Comparison of ENCODE assay signal across 9 cellular contexts in genomic region chr5:172455087-172455381, GRCh38. TPM values are rescaled to one million over a fixed set of nuclear protein-coding genes. Genes with fewer than 3 reads are reported as not detected.
A peak's percentile ranks its signal among the peaks of the same experiment; 100 is the strongest.
DNase-seq lines count a peak whose midpoint lies in the region; ATAC-seq and TF ChIP-seq lines count a peak whose summit lies in the region.
"Had no signal": no experiment of that assay in that cellular context is flagged by ENCODE, and none has a peak within 500 bp of the region (broad histone marks: within the 10 kb centered on the region; RNA-seq: fewer than 3 reads in every experiment).

No MANE protein-coding gene starts in this region.

- no peaks in the 10 kb centered on the region for H3K9me3 ChIP-seq in gastrocnemius medialis

- H3K36me3 Mint-ChIP-seq in GM23338 (ENCODE audit: low read depth) (peaks cover 6% of the 10 kb centered on the region; the same call in 2 of the 3 replicates), glutamatergic neuron (ENCODE audit: unreplicated experiment) (no peaks in the 10 kb centered on the region)

- peak overlapping the region; percentile 88 for H3K27ac Mint-ChIP-seq in GM23338
- peak overlapping the region; percentile 86 for H3K27ac Mint-ChIP-seq in glutamatergic neuron (ENCODE audit: unreplicated experiment)

- no peak for TF ChIP-seq POLR2A in gastrocnemius medialis (IDR thresholded peaks at IDR 0.05)

- H3K9me3 Mint-ChIP-seq in GM23338, result no peaks in the 10 kb centered on the region
- H3K9me3 Mint-ChIP-seq in glutamatergic neuron (ENCODE audit: unreplicated experiment), result peaks cover 17% of the 10 kb centered on the region

- H3K27me3 ChIP-seq in GM23338 (ENCODE audit: insufficient read depth), result no peaks in the 10 kb centered on the region
- H3K27me3 ChIP-seq in gastrocnemius medialis, result no peaks in the 10 kb centered on the region

- H3K4me1 Mint-ChIP-seq in GM23338, result peaks cover 44% of the 10 kb centered on the region
- peaks cover 49% of the 10 kb centered on the region for H3K4me1 Mint-ChIP-seq in glutamatergic neuron (ENCODE audit: low read depth, unreplicated experiment)

- ATAC-seq in GM23338 (no peak), gastrocnemius medialis (no peak), GM21723 (IDR thresholded peaks at IDR 0.05; ENCODE audit: unreplicated experiment) (no peak)

- peaks cover 10% of the 10 kb centered on the region; the same call in 1 of the 2 replicates for H3F3A ChIP-seq in GM23338 (replicated peaks; ENCODE audit: low read depth)

- H4K20me1 ChIP-seq in GM23338 (replicated peaks; ENCODE audit: insufficient read depth), result peaks cover 20% of the 10 kb centered on the region

- H3K4me2 ChIP-seq in GM23338, result peak overlapping the region; percentile 84

- intact Hi-C loops in gastrocnemius medialis (cut with DNase I; ENCODE audit: low total_unique reads), result loop anchor here (10.0 kb wide), 1 partner anchor 140 kb away; no protein-coding TSS in a partner anchor

- H2AFZ ChIP-seq in GM23338, result peak overlapping the region; percentile 98

- H3K79me2 ChIP-seq in GM23338 (replicated peaks; ENCODE audit: insufficient read depth), result peaks cover 31% of the 10 kb centered on the region

- H3K36me3 ChIP-seq in GM23338 (ENCODE audit: insufficient read depth) (0 out of 2 replicates have a peak, but pooled peaks cover 7% of the 10 kb centered on the region), gastrocnemius medialis (no peaks in the 10 kb centered on the region)

- peak overlapping the region; percentile 62 for H3K4me3 ChIP-seq in GM23338
- H3K4me3 ChIP-seq in WI38 (ENCODE audit: low read depth, low read length), result peak overlapping the region; percentile 59
- H3K4me3 ChIP-seq in gastrocnemius medialis, result peak overlapping the region; percentile 60 to 77 (median 68)

- peaks cover 26% of the 10 kb centered on the region for H3K27me3 Mint-ChIP-seq in GM23338 (ENCODE audit: insufficient read depth, low read depth, poor library complexity)
- peaks cover 19% of the 10 kb centered on the region for H3K27me3 Mint-ChIP-seq in glutamatergic neuron (ENCODE audit: unreplicated experiment)

- H3K27ac ChIP-seq in GM23338 (ENCODE audit: low read depth), result no peak overlapping the region
- H3K27ac ChIP-seq in gastrocnemius medialis, result no peak overlapping the region
- H3K27ac ChIP-seq: HL-60 had no signal

- H3K4me3 Mint-ChIP-seq in GM23338, result peak overlapping the region; percentile 74
- peak overlapping the region; percentile 91 for H3K4me3 Mint-ChIP-seq in glutamatergic neuron (ENCODE audit: unreplicated experiment)

- in situ Hi-C loops in gastrocnemius medialis (cut with MboI; ENCODE audit: low sequenced_read_pairs in 4 of 4), result loop anchor here in 2 of 4 donors (25.0 kb wide), 1 partner anchor 482 kb away; no protein-coding TSS in a partner anchor

- DNase-seq in GM23338 (ENCODE audit: low spot score), result peak; percentile 47
- DNase-seq in glutamatergic neuron, result no peak
- no peak for DNase-seq in gastrocnemius medialis
- no peak for DNase-seq in SIG-M5 treated with dmso at 0.1 percent for 504 hours (lab: John Stamatoyannopoulos, UW; ENCODE audit: unreplicated experiment)
- DNase-seq in activated effector memory CD4-positive, alpha-beta T cell treated with Interleukin-2 at 50 U/mL for 16 hours, result no peak
- DNase-seq in NCI-H2081 (lab: John Stamatoyannopoulos, UW), result no peak

- TF ChIP-seq CTCF in GM23338 (conservative IDR thresholded peaks at IDR 0.05; ENCODE audit: low read depth in 2 of 2), result no peak
- no peak for TF ChIP-seq CTCF in WI38 (IDR thresholded peaks at IDR 0.05; ENCODE audit: low read depth, low read length)
- TF ChIP-seq CTCF in glutamatergic neuron (IDR thresholded peaks at IDR 0.05; ENCODE audit: partially characterized antibody, unreplicated experiment), result no peak
- TF ChIP-seq CTCF in gastrocnemius medialis (IDR thresholded peaks at IDR 0.05 in 4 of 5, conservative IDR thresholded peaks at IDR 0.05 in 1 of 5), result no peak

- peaks cover 34% of the 10 kb centered on the region for H3K4me1 ChIP-seq in GM23338 (ENCODE audit: insufficient read depth)
- peaks cover 0 to 5% of the 10 kb centered on the region in 2 donors for H3K4me1 ChIP-seq in gastrocnemius medialis

- no peaks in the 10 kb centered on the region for H3K9me2 ChIP-seq in GM23338 (ENCODE audit: insufficient read depth)

TF ChIP-seq in GM23338, 12 proteins besides CTCF, POLR2A, EP300 and RAD21:
- no peak for TF ChIP-seq ZNF114 (CRISPR knock-in tag; IDR thresholded peaks at IDR 0.05)

RNA-seq across cellular contexts. Expression of gene SH3PXD2B, which starts 0.7 kb away (rescaled TPM):
- total RNA-seq in GM23338 (2014; rRNA removed; shearing (Covaris generic)), result 50.1 and 52.5 TPM in 2 replicates
- polyA plus RNA-seq in GM23338 (2016; fragmentation: Nextera tagmentation; extraction: Ambion mirVana), result 40.2 and 48.0 TPM in 2 replicates
- total RNA-seq in glutamatergic neuron (ENCODE audit: unreplicated experiment) (96.8 TPM), gastrocnemius medialis (10 to 100 TPM in 1 of 4 donors, 1 to 10 TPM in 3; 2.7 to 10.2 (median 4.2) TPM)
